Comparison of ENCODE assay signal across 13 cellular contexts in the genomic region with DNA sequence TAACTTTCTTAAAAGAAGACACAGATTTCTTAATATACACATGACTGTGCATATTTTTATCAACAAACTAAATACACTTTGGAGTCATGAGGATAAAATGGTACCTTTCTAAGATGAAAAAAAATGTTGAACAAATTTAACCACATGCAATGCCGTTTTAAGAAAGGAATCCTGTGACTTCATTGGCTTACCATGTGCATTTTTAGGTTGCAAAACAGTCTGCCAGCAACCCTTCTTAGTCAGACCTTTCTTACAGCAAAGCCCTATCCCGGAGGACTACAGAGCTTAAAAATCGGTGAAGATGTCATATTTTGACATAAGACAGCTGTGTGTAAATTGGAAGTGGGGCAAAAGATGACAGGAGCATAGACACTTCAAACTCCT. TPM values are rescaled to one million over a fixed set of nuclear protein-coding genes. Genes with fewer than 3 reads are reported as not detected.
DNase-seq lines count a peak whose midpoint lies in the region; ATAC-seq and TF ChIP-seq lines count a peak whose summit lies in the region.
"Had no signal": no experiment of that assay in that cellular context is flagged by ENCODE, and none has a peak within 500 bp of the region (broad histone marks: within the 10 kb centered on the region; RNA-seq: fewer than 3 reads in every experiment).

No MANE protein-coding gene starts in this region.

- peak; percentile 98 for ATAC-seq in omental fat pad (ENCODE audit: low FRiP score)
- ATAC-seq in HG02885 (IDR thresholded peaks at IDR 0.05; ENCODE audit: poor library complexity, unreplicated experiment), result no peak
- ATAC-seq in GM18867 (IDR thresholded peaks at IDR 0.05; ENCODE audit: unreplicated experiment), result no peak

- POLR2A ChIA-PET in RWPE1 (lab: Yijun Ruan, JAX; ENCODE audit: low non-redundant PET), result no interaction called here

- DNase-seq in AG08396 (ENCODE audit: low spot score) (peak; percentile 68), RWPE1 (ENCODE audit: low spot score) (peak; percentile 6), fibroblast of peridontal ligament (ENCODE audit: extremely low read depth) (peak; percentile 99), omental fat pad (ENCODE audit: low spot score) (no peak), NCI-H2171 (lab: John Stamatoyannopoulos, UW) (no peak), DMS114 treated with DMSO at 0.1 percent for 48 hours (lab: John Stamatoyannopoulos, UW; ENCODE audit: unreplicated experiment) (no peak)
- DNase-seq: activated T-cell treated with anti-CD3 and anti-CD28 coated beads, Interleukin-2, amount 50 U/mL, for 1 hour; CD4-positive, alpha-beta memory T cell; NCI-H1105; SHP77 treated with DMSO at 0.1 percent for 48 hours; stimulated activated CD4-positive, alpha-beta T cell treated with anti-CD3 and anti-CD28 coated beads, Interleukin-12 subunit alpha, Interleukin-12 subunit beta, amount 100 ng/mL, for 4 hours had no signal

- no peak overlapping the region for H3K27ac ChIP-seq in RWPE1

- TF ChIP-seq CTCF in RWPE1 (conservative IDR thresholded peaks at IDR 0.05; ENCODE audit: low read depth) (no peak), omental fat pad (IDR thresholded peaks at IDR 0.05) (no peak)

- CTCF ChIA-PET in RWPE1 (lab: Yijun Ruan, JAX), result interaction anchor here (0.6 kb wide), 1 partner anchor 135 kb away, joined by 5 read pairs; no protein-coding TSS in a partner anchor

RNA-seq across cellular contexts. Expression of a gene that starts 51.6 kb away (rescaled TPM):
- 10 to 100 TPM; 50.2 to 94.2 (median 64.8) TPM for total RNA-seq in omental fat pad

Comparison
In these comparisons a context has a peak if more than half of its experiments do, and no peak if none do; other contexts are left out.
1. DNase-seq: peak in AG08396 (single experiment), RWPE1 (single experiment) and fibroblast of peridontal ligament (single experiment); none in omental fat pad (single experiment), NCI-H2171 (single experiment) and DMS114 treated with DMSO at 0.1 percent for 48 hours (single experiment).